7 cellular contexts compared by ENCODE assay signal in genomic region chr13:46051958-46052313, GRCh38.
DNase-seq lines count a peak whose midpoint lies in the region; ATAC-seq and TF ChIP-seq lines count a peak whose summit lies in the region.

No MANE protein-coding gene starts in this region.

- TF ChIP-seq CTCF in NB4 (IDR thresholded peaks at IDR 0.05; ENCODE audit: low read depth, low read length), result no peak
- no peak for TF ChIP-seq CTCF in nephron progenitor cell (IDR thresholded peaks at IDR 0.05)

- peaks cover 9% of the 10 kb centered on the region for H3K27me3 Mint-ChIP-seq in nephron progenitor cell (ENCODE audit: low read depth, poor library complexity)

- peaks cover 9% of the 10 kb centered on the region for H3K36me3 Mint-ChIP-seq in nephron progenitor cell (ENCODE audit: low read depth)

- H3K9me3 ChIP-seq in endocrine pancreas (ENCODE audit: control insufficient read depth, low read length), result no peaks in the 10 kb centered on the region

- H3K27ac Mint-ChIP-seq in nephron progenitor cell, result peak overlapping the region; percentile 99

- peaks cover 45% of the 10 kb centered on the region for H3K4me1 Mint-ChIP-seq in nephron progenitor cell

- H3K36me3 ChIP-seq in endocrine pancreas (ENCODE audit: control insufficient read depth, insufficient read depth, low read length), result no peaks in the 10 kb centered on the region

- no peaks in the 10 kb centered on the region for H3K9me3 Mint-ChIP-seq in nephron progenitor cell

- peak; percentile 7 for ATAC-seq in GM21526 (IDR thresholded peaks at IDR 0.05; ENCODE audit: low FRiP score, unreplicated experiment)
- ATAC-seq in GM21786 (IDR thresholded peaks at IDR 0.05; ENCODE audit: unreplicated experiment), result no peak

- peaks cover 24% of the 10 kb centered on the region for H3K4me1 ChIP-seq in endocrine pancreas (ENCODE audit: control insufficient read depth, insufficient read depth, low read length)

- H3K27me3 ChIP-seq in endocrine pancreas (ENCODE audit: control insufficient read depth, insufficient read depth, low read length), result no peaks in the 10 kb centered on the region

- TF ChIP-seq POLR2A in NB4 (IDR thresholded peaks at IDR 0.05; ENCODE audit: extremely low read depth, insufficient read length), result no peak

- H3K4me3 ChIP-seq in NB4 (ENCODE audit: low read depth, low read length) (peak overlapping the region; percentile 98), endocrine pancreas (ENCODE audit: control insufficient read depth, insufficient read depth, low read length) (peak overlapping the region; percentile 98)

- H3K4me3 Mint-ChIP-seq in nephron progenitor cell, result peak overlapping the region; percentile 95

- H3K9ac ChIP-seq in endocrine pancreas (ENCODE audit: control insufficient read depth, insufficient read depth, low read length), result peak overlapping the region; percentile 91

- DNase-seq in NB4 (ENCODE audit: low read depth) (no peak), nephron progenitor cell (no peak), NCI-H1417 treated with DMSO at 0.1 percent for 48 hours (lab: John Stamatoyannopoulos, UW) (no peak), NCI-H345 (lab: John Stamatoyannopoulos, UW) (no peak)
